ENCODE assay signal across 8 cellular contexts in genomic region chr10:31759124-31759798, GRCh38.
DNase-seq lines count a peak whose midpoint lies in the region; ATAC-seq lines count a peak whose summit lies in the region.

No MANE protein-coding gene starts in this region.

- ATAC-seq in esophagus mucosa (peak; percentile 17), HG02610 (IDR thresholded peaks at IDR 0.05; ENCODE audit: unreplicated experiment) (no peak)
- no peak for ATAC-seq in natural killer cell treated with Interleukin-12 subunit alpha and Interleukin-12 subunit beta and Interleukin-15 and Interleukin-18, amount 100 ng/mL, for 72 hours

- H3K27ac Mint-ChIP-seq in natural killer cell treated with Interleukin-12 subunit alpha and Interleukin-12 subunit beta and Interleukin-15 and Interleukin-18, amount 100 ng/mL, for 72 hours, result peak overlapping the region; percentile 58 to 94

- H3K4me1 ChIP-seq in stomach smooth muscle (ENCODE audit: control insufficient read depth, insufficient read depth, low read length), result peaks cover 28% of the 10 kb centered on the region

- H3K9me3 ChIP-seq in stomach smooth muscle (ENCODE audit: control insufficient read depth in 2 of 2, low read length in 2 of 2), result no peaks in the 10 kb centered on the region

- no peaks in the 10 kb centered on the region for H3K9me3 Mint-ChIP-seq in natural killer cell treated with Interleukin-12 subunit alpha and Interleukin-12 subunit beta and Interleukin-15 and Interleukin-18, amount 100 ng/mL, for 72 hours

- H3K36me3 Mint-ChIP-seq in natural killer cell treated with Interleukin-12 subunit alpha and Interleukin-12 subunit beta and Interleukin-15 and Interleukin-18, amount 100 ng/mL, for 72 hours, result no peaks in the 10 kb centered on the region

- DNase-seq in GM03348 (ENCODE audit: low spot score) (peak; percentile 55), NCI-H2196 treated with DMSO at 0.1 percent for 48 hours (lab: John Stamatoyannopoulos, UW; ENCODE audit: unreplicated experiment) (peak; percentile 13), activated T-cell treated with anti-CD3 and anti-CD28 coated beads for 24 hours (ENCODE audit: low read depth) (peak; percentile 62), cortex of kidney (lab: John Stamatoyannopoulos, UW) (no peak)
- DNase-seq in natural killer cell treated with Interleukin-12 subunit alpha and Interleukin-12 subunit beta and Interleukin-15 and Interleukin-18, amount 100 ng/mL, for 72 hours (ENCODE audit: low spot score), result peak; percentile 60

- H3K27me3 Mint-ChIP-seq in natural killer cell treated with Interleukin-12 subunit alpha and Interleukin-12 subunit beta and Interleukin-15 and Interleukin-18, amount 100 ng/mL, for 72 hours, result no peaks in the 10 kb centered on the region

- peaks cover 14 to 19% of the 10 kb centered on the region in 2 donors for H3K4me1 Mint-ChIP-seq in natural killer cell treated with Interleukin-12 subunit alpha and Interleukin-12 subunit beta and Interleukin-15 and Interleukin-18, amount 100 ng/mL, for 72 hours (ENCODE audit: low read depth in 2 of 2)

- H3K4me3 Mint-ChIP-seq in natural killer cell treated with Interleukin-12 subunit alpha and Interleukin-12 subunit beta and Interleukin-15 and Interleukin-18, amount 100 ng/mL, for 72 hours, result peak overlapping the region; percentile 93

- H3K27me3 ChIP-seq in stomach smooth muscle (ENCODE audit: control insufficient read depth in 1 of 2, insufficient read depth in 2 of 2, low read length in 2 of 2), result no peaks in the 10 kb centered on the region

- H3K36me3 ChIP-seq in stomach smooth muscle (ENCODE audit: control insufficient read depth in 2 of 2, insufficient read depth in 2 of 2, low read length in 2 of 2), result no peaks in the 10 kb centered on the region

- H3K27ac ChIP-seq in stomach smooth muscle (ENCODE audit: low read length), result peak overlapping the region; percentile 98

- peak overlapping the region; percentile 88 to 96 for H3K9ac ChIP-seq in stomach smooth muscle (ENCODE audit: low read length in 2 of 2)

- peak overlapping the region; percentile 76 to 92 for H3K4me3 ChIP-seq in stomach smooth muscle (ENCODE audit: low read length in 2 of 2)
